In genomic region chr11:116501728-116502127, GRCh38 we compare ENCODE assay signal across 22 cellular contexts.
DNase-seq lines count a peak whose midpoint lies in the region; ATAC-seq, FAIRE-seq and TF ChIP-seq lines count a peak whose summit lies in the region.
"Had no signal": no experiment of that assay in that cellular context is flagged by ENCODE, and none has a peak within 500 bp of the region (broad histone marks: within the 10 kb centered on the region; RNA-seq: fewer than 3 reads in every experiment).

No MANE protein-coding gene starts in this region.

- H3K36me3 ChIP-seq in HUES64 (ENCODE audit: insufficient read depth, low read length): no peaks in the 10 kb centered on the region
- no peaks in the 10 kb centered on the region for H3K36me3 ChIP-seq in H1 (ENCODE audit: control insufficient read depth in 2 of 4, insufficient read depth in 4 of 4, low read length in 3 of 4)
- H3K36me3 ChIP-seq in neural progenitor cell: no peaks in the 10 kb centered on the region
- no peaks in the 10 kb centered on the region for H3K36me3 ChIP-seq in ascending aorta
- H3K36me3 ChIP-seq: SJSA1 had no signal

- H3K4me3 Mint-ChIP-seq in H9 (peak overlapping the region in 1 of 2 experiments; percentile 21; a peak in 2 of 5 replicates), neural progenitor cell (peak overlapping the region; percentile 28)
- H3K4me3 Mint-ChIP-seq: CD8-positive, alpha-beta T cell; HFFc6; T-cell had no signal

- no peak overlapping the region for H3K23ac ChIP-seq in H9 (ENCODE audit: insufficient read length, low read depth, low read length)
- no peak overlapping the region for H3K23ac ChIP-seq in H1 (ENCODE audit: insufficient read length)

- H3F3A ChIP-seq in neural progenitor cell (ENCODE audit: low read depth): peaks cover 13% of the 10 kb centered on the region

- FAIRE-seq in H1 (lab: Jason Lieb, UNC): no peak
- FAIRE-seq: A549, G401.6, H54, HepG2 had no signal

- peaks cover 0 to 2% (median 0%) of the 10 kb centered on the region in 3 experiments; a peak in 2 of 7 replicates for H3K36me3 Mint-ChIP-seq in H9 (ENCODE audit: insufficient read depth in 1 of 3, low read depth in 3 of 3)
- H3K36me3 Mint-ChIP-seq in neural progenitor cell: no peaks in the 10 kb centered on the region
- H3K36me3 Mint-ChIP-seq in activated naive CD4-positive, alpha-beta T cell treated with anti-CD3 and anti-CD28 coated beads, Interleukin-2, amount 50 U/mL, for 72 hours: peaks cover 0 to 6% of the 10 kb centered on the region in 2 donors
- H3K36me3 Mint-ChIP-seq: CD8-positive, alpha-beta T cell; T-cell had no signal

- POLR2A ChIA-PET in H1 (lab: Charles Lee; ENCODE audit: partially characterized antibody): interaction anchor here (1.2 kb wide), 1 partner anchor 10 kb away, joined by 3 read pairs; no protein-coding TSS in a partner anchor

- intact Hi-C loops in ascending aorta (cut with DNase I): no loop called here

- H3K27ac ChIP-seq in H9 (ENCODE audit: insufficient read length, low read depth, low read length): no peak overlapping the region
- H3K27ac ChIP-seq in HUES64 (ENCODE audit: low read depth, low read length): peak overlapping the region; percentile 23; the same call in 1 of the 2 replicates
- H3K27ac ChIP-seq in H1 (ENCODE audit: low read depth, low read length): no peak overlapping the region
- no peak overlapping the region for H3K27ac ChIP-seq in neural progenitor cell
- no peak overlapping the region for H3K27ac ChIP-seq in ascending aorta
- H3K27ac ChIP-seq: A549, SJSA1 had no signal

- TF ChIP-seq EP300 in H1 (IDR thresholded peaks at IDR 0.05; ENCODE audit: borderline replicate concordance in 1 of 2, low read depth in 2 of 2, low read length in 2 of 2): no peak

- H4K91ac ChIP-seq in H9 (ENCODE audit: insufficient read length, low read depth, low read length) (no peak overlapping the region), H1 (replicated peaks; ENCODE audit: insufficient read length, low read length) (no peak overlapping the region)

- no CpG with 5 or more reads among the region's 7 CpGs for WGBS in H9 (ENCODE audit: extremely low coverage, insufficient read length, low lambda C conversion rate)
- 27% methylated on average over 6 of the region's 7 CpGs for WGBS in HUES64
- 31% methylated on average over 7 of the region's 7 CpGs; no CpG with 5 or more reads in 1 of the 2 experiments for WGBS in H1 (ENCODE audit: extremely low coverage in 1 of 2, insufficient coverage in 1 of 2, insufficient read length in 1 of 2, insufficient replicate concordance in 2 of 2, low coverage in 1 of 2, low lambda C conversion rate in 2 of 2, missing lambda C conversion rate in 1 of 2), 2 experiments

- ATAC-seq in activated naive CD4-positive, alpha-beta T cell treated with anti-CD3 and anti-CD28 coated beads, Interleukin-2, amount 50 U/mL, for 72 hours: no peak
- no peak for ATAC-seq in GM21576 (IDR thresholded peaks at IDR 0.05; ENCODE audit: unreplicated experiment)
- ATAC-seq: A549; CD8-positive, alpha-beta T cell; HepG2; T-cell had no signal

- H4K5ac ChIP-seq in H9 (ENCODE audit: insufficient read length, low read depth, low read length) (no peak overlapping the region), H1 (ENCODE audit: insufficient read length, low read depth, low read length) (no peak overlapping the region)

- no peak overlapping the region for H4K8ac ChIP-seq in H9 (replicated peaks; ENCODE audit: insufficient read length, low read depth, low read length)
- H4K8ac ChIP-seq in H1 (ENCODE audit: extremely low read depth, insufficient read depth, low read length): no peak overlapping the region

- no peaks in the 10 kb centered on the region for H3K9me3 ChIP-seq in H9 (ENCODE audit: control insufficient read depth, low read depth, low read length)
- no peaks in the 10 kb centered on the region for H3K9me3 ChIP-seq in HUES64 (ENCODE audit: insufficient read depth, low read depth, low read length)
- H3K9me3 ChIP-seq in H1 (ENCODE audit: insufficient read depth in 2 of 2, low read depth in 1 of 2, low read length in 1 of 2): no peaks in the 10 kb centered on the region
- H3K9me3 ChIP-seq in neural progenitor cell (ENCODE audit: low read depth): no peaks in the 10 kb centered on the region
- no peaks in the 10 kb centered on the region for H3K9me3 ChIP-seq in ascending aorta
- H3K9me3 ChIP-seq: A549, Caco-2, SJSA1 had no signal

- H3K9ac ChIP-seq in H9 (ENCODE audit: extremely low read depth, insufficient read length, low read length) (no peak overlapping the region), HUES64 (ENCODE audit: low read depth, low read length) (no peak overlapping the region), H1 (replicated peaks in 1 of 4; ENCODE audit: extremely low read depth in 1 of 4, low read depth in 3 of 4, low read length in 3 of 4) (no peak overlapping the region), neural progenitor cell (no peak overlapping the region)

- H3K79me1 ChIP-seq in H9 (ENCODE audit: insufficient read depth, low read depth, low read length, poor library complexity, severe bottlenecking) (no peaks in the 10 kb centered on the region), H1 (ENCODE audit: low read depth, low read length) (no peaks in the 10 kb centered on the region)

- CTCF ChIA-PET in H1 (lab: Charles Lee; ENCODE audit: partially characterized antibody): interaction anchor here (0.7 to 10.4 kb wide), 12 partner anchors 10 to 220 kb away, joined by 3 to 91 read pairs (median 14); no protein-coding TSS in a partner anchor

- H3K79me2 ChIP-seq in H9 (ENCODE audit: insufficient read depth, low read length): no peaks in the 10 kb centered on the region
- no peaks in the 10 kb centered on the region for H3K79me2 ChIP-seq in H1 (ENCODE audit: control insufficient read depth in 1 of 2, insufficient read depth in 2 of 2, low read length in 2 of 2)
- no peaks in the 10 kb centered on the region for H3K79me2 ChIP-seq in neural progenitor cell (ENCODE audit: low read depth)

- no peak for TF ChIP-seq POLR2A in H1 (IDR thresholded peaks at IDR 0.05; ENCODE audit: control extremely low read depth in 1 of 2, low read depth in 2 of 2, low read length in 2 of 2)

- H3K27ac Mint-ChIP-seq in H9 (no peak overlapping the region), neural progenitor cell (no peak overlapping the region)
- H3K27ac Mint-ChIP-seq in activated naive CD4-positive, alpha-beta T cell treated with anti-CD3 and anti-CD28 coated beads, Interleukin-2, amount 50 U/mL, for 72 hours: no peak overlapping the region
- H3K27ac Mint-ChIP-seq: CD8-positive, alpha-beta T cell; HFFc6; T-cell had no signal

- H3K4ac ChIP-seq in H9 (ENCODE audit: low read depth, low read length) (no peak overlapping the region), H1 (replicated peaks; ENCODE audit: insufficient read length, low read depth, low read length) (no peak overlapping the region)

- H4K20me1 ChIP-seq in H9 (ENCODE audit: control insufficient read depth, insufficient read depth, insufficient read length): no peaks in the 10 kb centered on the region
- H4K20me1 ChIP-seq in H1 (replicated peaks in 1 of 2; ENCODE audit: control insufficient read depth in 1 of 2, insufficient read depth in 2 of 2, low read length in 2 of 2): no peaks in the 10 kb centered on the region
- H4K20me1 ChIP-seq in neural progenitor cell (ENCODE audit: low read depth): peaks cover 14% of the 10 kb centered on the region

- H2BK15ac ChIP-seq in H9 (ENCODE audit: low read depth, low read length) (no peak overlapping the region), H1 (ENCODE audit: low read length) (no peak overlapping the region)

- H3K23me2 ChIP-seq in H9 (ENCODE audit: insufficient read length, low read depth, low read length, poor library complexity, severe bottlenecking) (peaks cover 7% of the 10 kb centered on the region), H1 (ENCODE audit: low read depth, low read length) (no peaks in the 10 kb centered on the region)

- H3K27me3 ChIP-seq in H9 (ENCODE audit: insufficient read depth, low read length) (peaks cover 3% of the 10 kb centered on the region; the same call in 1 of the 2 replicates), HUES64 (ENCODE audit: insufficient read depth, low read length) (peaks cover 37% of the 10 kb centered on the region), H1 (replicated peaks in 1 of 4; ENCODE audit: control insufficient read depth in 3 of 4, extremely low read depth in 1 of 4, insufficient read depth in 3 of 4, low read length in 3 of 4) (peaks cover 0 to 4% (median 1%) of the 10 kb centered on the region in 4 experiments; a peak in 2 of 7 replicates), neural progenitor cell (peaks cover 46% of the 10 kb centered on the region), ascending aorta (peaks cover 3% of the 10 kb centered on the region)
- H3K27me3 ChIP-seq: SJSA1 had no signal

- H3K56ac ChIP-seq in H9 (ENCODE audit: insufficient read length, low read depth, low read length) (no peak overlapping the region), H1 (replicated peaks; ENCODE audit: insufficient read length, low read depth, low read length) (no peak overlapping the region)

- H2BK20ac ChIP-seq in H9 (ENCODE audit: low read depth, low read length, poor library complexity, severe bottlenecking) (no peak overlapping the region), H1 (ENCODE audit: low read length) (no peak overlapping the region)

- H2AFZ ChIP-seq in H9 (ENCODE audit: low read length) (no peak overlapping the region), H1 (ENCODE audit: low read length) (no peak overlapping the region), neural progenitor cell (replicated peaks) (no peak overlapping the region)

- H3K4me1 ChIP-seq in H9 (ENCODE audit: insufficient read depth, low read length) (no peaks in the 10 kb centered on the region; the same call in 1 of the 2 replicates), HUES64 (ENCODE audit: insufficient read depth, low read length) (peaks cover 35% of the 10 kb centered on the region), H1 (replicated peaks in 1 of 4; ENCODE audit: control insufficient read depth in 3 of 4, insufficient read depth in 4 of 4, low read length in 3 of 4) (peaks cover 11 to 40% (median 19%) of the 10 kb centered on the region in 4 experiments), neural progenitor cell (peaks cover 40% of the 10 kb centered on the region), ascending aorta (no peaks in the 10 kb centered on the region)
- H3K4me1 ChIP-seq: A549, SJSA1 had no signal

- peak overlapping the region; percentile 64 for H3K4me2 ChIP-seq in H9 (ENCODE audit: insufficient read depth, insufficient read length, low read length)
- H3K4me2 ChIP-seq in H1 (ENCODE audit: insufficient read depth in 1 of 2, low read depth in 2 of 2, low read length in 2 of 2): peak overlapping the region; percentile 60 to 83
- H3K4me2 ChIP-seq in neural progenitor cell: peak overlapping the region; percentile 90
- H3K4me2 ChIP-seq: A549 had no signal

- no peak for TF ChIP-seq CTCF in H9 (conservative IDR thresholded peaks at IDR 0.05)
- no peak for TF ChIP-seq CTCF in H1 (IDR thresholded peaks at IDR 0.05; ENCODE audit: control extremely low read depth in 1 of 3, insufficient read depth in 1 of 3, low read depth in 1 of 3, low read length in 3 of 3)
- TF ChIP-seq CTCF in neural progenitor cell (IDR thresholded peaks at IDR 0.05): no peak
- no peak for TF ChIP-seq CTCF in ascending aorta (IDR thresholded peaks at IDR 0.05)

- H3K18ac ChIP-seq in H9 (ENCODE audit: insufficient read length, low read depth, low read length): no peak overlapping the region
- no peak overlapping the region for H3K18ac ChIP-seq in H1 (ENCODE audit: extremely low read depth, low read length)

- peaks cover 60 to 68% of the 10 kb centered on the region in 2 experiments for H3K4me1 Mint-ChIP-seq in H9
- peaks cover 64% of the 10 kb centered on the region for H3K4me1 Mint-ChIP-seq in neural progenitor cell

- H3K9me3 Mint-ChIP-seq in H9: no peaks in the 10 kb centered on the region
- H3K9me3 Mint-ChIP-seq in neural progenitor cell: no peaks in the 10 kb centered on the region
- no peaks in the 10 kb centered on the region for H3K9me3 Mint-ChIP-seq in activated naive CD4-positive, alpha-beta T cell treated with anti-CD3 and anti-CD28 coated beads, Interleukin-2, amount 50 U/mL, for 72 hours
- H3K9me3 Mint-ChIP-seq: CD8-positive, alpha-beta T cell; HFFc6; T-cell had no signal

- no peak for DNase-seq in H9
- no peak for DNase-seq in H1 (ENCODE audit: low read depth in 1 of 2, low spot score in 2 of 2)
- no peak for DNase-seq in neural progenitor cell (ENCODE audit: low spot score)
- DNase-seq in activated naive CD4-positive, alpha-beta T cell treated with anti-CD3 and anti-CD28 coated beads, Interleukin-2, amount 50 U/mL, for 72 hours (ENCODE audit: low spot score in 2 of 2): no peak
- DNase-seq in ascending aorta (ENCODE audit: low spot score in 2 of 2): no peak
- DNase-seq: Caco-2; CD8-positive, alpha-beta T cell; HFFc6; Kasumi-1; NCI-H1436; NCI-H187; NCI-H2171; NCI-H524 treated with DMSO at 0.1 percent for 48 hours; Right ventricle myocardium superior; T-cell had no signal

- H2BK5ac ChIP-seq in H9 (ENCODE audit: insufficient read length, low read length): no peak overlapping the region
- H2BK5ac ChIP-seq in H1 (ENCODE audit: low read depth, low read length): no peak overlapping the region

- TF ChIP-seq RAD21 in H1 (IDR thresholded peaks at IDR 0.05 in 1 of 2, conservative IDR thresholded peaks at IDR 0.05 in 1 of 2; ENCODE audit: low read depth in 2 of 2, low read length in 2 of 2): no peak

- no peak overlapping the region for H2AK5ac ChIP-seq in H9 (ENCODE audit: insufficient read length, low read length)
- H2AK5ac ChIP-seq in H1 (ENCODE audit: low read depth, low read length): no peak overlapping the region

- H2BK12ac ChIP-seq in H9 (ENCODE audit: insufficient read length, low read depth, low read length) (no peak overlapping the region), H1 (ENCODE audit: low read depth, low read length) (no peak overlapping the region)

- no peak overlapping the region for H3T11ph ChIP-seq in H9 (ENCODE audit: low read length)

- no peak overlapping the region for H2BK120ac ChIP-seq in H9 (ENCODE audit: low read depth, low read length, poor library complexity, severe bottlenecking)
- no peak overlapping the region for H2BK120ac ChIP-seq in H1 (replicated peaks; ENCODE audit: low read depth, low read length)

- H3K14ac ChIP-seq in H9 (ENCODE audit: insufficient read depth, low read length) (no peak overlapping the region), H1 (ENCODE audit: insufficient read length) (no peak overlapping the region)

- peaks cover 50% of the 10 kb centered on the region for H3K27me3 Mint-ChIP-seq in H9 (ENCODE audit: low read depth)
- H3K27me3 Mint-ChIP-seq in neural progenitor cell (ENCODE audit: insufficient read depth, low read depth): peaks cover 5% of the 10 kb centered on the region

- H3K4me3 ChIP-seq in HUES64 (ENCODE audit: low read length) (peak overlapping the region; percentile 31), H1 (ENCODE audit: extremely low read depth in 1 of 4, insufficient read depth in 2 of 4, low read depth in 3 of 4, low read length in 4 of 4) (peak overlapping the region in 1 of 4 experiments; percentile 50; a peak in 2 of 8 replicates), neural progenitor cell (no peak overlapping the region), ascending aorta (no peak overlapping the region)
- H3K4me3 ChIP-seq: A549, SJSA1 had no signal
